In the genomic region with DNA sequence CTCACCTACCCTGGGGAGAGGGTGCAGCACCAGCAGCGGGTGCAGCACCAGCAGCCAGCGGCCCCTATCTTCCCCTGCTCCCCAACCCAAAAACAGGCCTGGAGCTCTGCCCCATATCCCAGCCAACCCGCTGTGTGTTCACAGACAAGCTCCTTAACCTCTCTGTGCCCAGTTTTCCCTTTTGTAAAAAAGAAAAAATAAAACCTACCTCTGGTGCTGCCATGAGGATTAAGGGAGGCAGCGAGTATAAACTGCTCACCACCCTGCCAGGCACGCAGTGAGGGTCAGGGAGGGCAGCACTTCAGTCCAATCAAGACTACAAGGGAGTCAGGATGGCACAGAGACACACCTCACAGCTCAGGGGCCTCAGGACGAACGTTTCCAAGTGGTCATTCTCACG, we compare ENCODE assay signal across 18 cellular contexts.
DNase-seq lines count a peak whose midpoint lies in the region; ATAC-seq, FAIRE-seq and TF ChIP-seq lines count a peak whose summit lies in the region.
"Had no signal": no experiment of that assay in that cellular context is flagged by ENCODE, and none has a peak within 500 bp of the region (broad histone marks: within the 10 kb centered on the region; RNA-seq: fewer than 3 reads in every experiment).

No MANE protein-coding gene starts in this region.

- no peak overlapping the region for H2BK5ac ChIP-seq in IMR-90 (ENCODE audit: low read depth, low read length, poor library complexity, severe bottlenecking)

- no peak overlapping the region for H3K9ac ChIP-seq in BLaER1 treated with 17β-estradiol and CSF1 and Interleukin-3, amounts not matched to agents 10 nM and 100 nM
- no peak overlapping the region for H3K9ac ChIP-seq in IMR-90 (ENCODE audit: low read depth, low read length)
- no peak overlapping the region for H3K9ac ChIP-seq in K562 (ENCODE audit: insufficient read depth in 1 of 2, low read depth in 2 of 2, low read length in 2 of 2)

- in situ Hi-C loops in IMR-90 (cut with MboI; ENCODE audit: low sequenced_read_pairs) (no loop called here), K562 (cut with MboI) (no loop called here)

- H3K4me3 ChIP-seq in BLaER1 treated with 17β-estradiol and CSF1 and Interleukin-3, amounts not matched to agents 10 nM and 100 nM = no peak overlapping the region
- H3K4me3 ChIP-seq in IMR-90 (ENCODE audit: insufficient read depth, low read depth, low read length) (no peak overlapping the region), K562 (no peak overlapping the region)
- H3K4me3 ChIP-seq: HAP-1 had no signal

- H4K8ac ChIP-seq in IMR-90 (ENCODE audit: low read depth in 2 of 2, low read length in 2 of 2) = no peak overlapping the region

- peaks cover 0 to 76% (median 52%) of the 10 kb centered on the region in 10 experiments; a peak in 16 of 20 replicates for H3K4me1 ChIP-seq in BLaER1 treated with 17β-estradiol and CSF1 and Interleukin-3, amounts not matched to agents 10 nM and 100 nM
- H3K4me1 ChIP-seq in IMR-90 (ENCODE audit: control insufficient read depth, insufficient read depth, low read length) = no peaks in the 10 kb centered on the region
- H3K4me1 ChIP-seq in K562 (replicated peaks in 1 of 2; ENCODE audit: control insufficient read depth in 2 of 2, insufficient read depth in 2 of 2, low read length in 2 of 2) = peaks cover 4 to 11% of the 10 kb centered on the region in 2 experiments; a peak in 2 of 5 replicates
- H3K4me1 ChIP-seq: HAP-1 had no signal

- no peak overlapping the region for H3K18ac ChIP-seq in IMR-90 (ENCODE audit: low read depth, low read length)

- no peak for TF ChIP-seq EP300 in K562 (IDR thresholded peaks at IDR 0.05; ENCODE audit: low read length)

- no peak for TF ChIP-seq RAD21 in IMR-90 (IDR thresholded peaks at IDR 0.05; ENCODE audit: low read length)
- no peak for TF ChIP-seq RAD21 in K562 (CRISPR knock-in tag; conservative IDR thresholded peaks at IDR 0.05 in 1 of 2, IDR thresholded peaks at IDR 0.05 in 1 of 2)

- no peak overlapping the region for H3K56ac ChIP-seq in IMR-90 (ENCODE audit: extremely low read depth, insufficient read depth, low read length)

- H2BK15ac ChIP-seq in IMR-90 (ENCODE audit: low read depth, low read length) = no peak overlapping the region

- H3K4ac ChIP-seq in IMR-90 (ENCODE audit: low read depth, low read length) = no peak overlapping the region

- no peak for ATAC-seq in IMR-90 (ENCODE audit: low read depth)
- ATAC-seq in K562 = no peak
- ATAC-seq in HG03520 (IDR thresholded peaks at IDR 0.05; ENCODE audit: unreplicated experiment) = no peak
- no peak for ATAC-seq in GM21717 (IDR thresholded peaks at IDR 0.05; ENCODE audit: unreplicated experiment)

- no peak overlapping the region for H4K91ac ChIP-seq in IMR-90 (ENCODE audit: insufficient read depth, low read depth, low read length)

- dilution Hi-C loops in IMR-90 (cut with HindIII; ENCODE audit: low sequenced_read_pairs, unreplicated experiment) = no loop called here

- H2BK20ac ChIP-seq in IMR-90 (ENCODE audit: low read depth, low read length) = no peak overlapping the region

- WGBS in IMR-90 (ENCODE audit: extremely low coverage in 2 of 2, insufficient read length in 1 of 2), 2 experiments = 21% methylated on average over 4 of the region's 8 CpGs; no CpG with 5 or more reads in 1 of the 2 experiments
- WGBS in K562 (ENCODE audit: insufficient coverage, low coverage, missing lambda C conversion rate) = 1% methylated on average over 8 of the region's 8 CpGs

- H3K36me3 ChIP-seq in BLaER1 treated with 17β-estradiol and CSF1 and Interleukin-3, amounts not matched to agents 10 nM and 100 nM = no peaks in the 10 kb centered on the region
- no peaks in the 10 kb centered on the region for H3K36me3 ChIP-seq in IMR-90 (ENCODE audit: control insufficient read depth, insufficient read depth, low read length)
- H3K36me3 ChIP-seq in K562 (ENCODE audit: control insufficient read depth, insufficient read depth, low read length) = no peaks in the 10 kb centered on the region
- H3K36me3 ChIP-seq: HAP-1 had no signal

- POLR2A ChIA-PET in IMR-90 (lab: Charles Lee; ENCODE audit: unreplicated experiment) = no interaction called here
- POLR2A ChIA-PET in K562 (lab: Yijun Ruan, JAX) = interaction anchor here (0.6 to 2.0 kb wide), 3 partner anchors 13 to 183 kb away, joined by 3 to 7 read pairs (median 3); no protein-coding TSS in a partner anchor

- no peaks in the 10 kb centered on the region for H3K79me2 ChIP-seq in K562 (ENCODE audit: control insufficient read depth, insufficient read depth, low read length)

- H3K23ac ChIP-seq in IMR-90 (ENCODE audit: low read depth, low read length) = no peak overlapping the region

- DNase-seq in IMR-90 = no peak
- no peak for DNase-seq in K562 (ENCODE audit: extremely low read depth in 1 of 4, low spot score in 3 of 4)
- no peak for DNase-seq in urothelium cell line (ENCODE audit: low spot score)
- DNase-seq in DMS79 treated with DMSO at 0.1 percent for 48 hours (lab: John Stamatoyannopoulos, UW) = no peak
- DNase-seq: CD4-positive, alpha-beta T cell; CD8-positive, alpha-beta memory T cell; DMS 273 treated with DMSO at 0.1 percent for 48 hours; DMS79; GF-D8; GOT3 had no signal

- BruUV-seq in IMR-90 (replicated peaks; lab: Mats Ljungman, UMichigan) = no TSS peak
- no TSS peak for BruUV-seq in K562 (replicated peaks; lab: Mats Ljungman, UMichigan)

- H4K5ac ChIP-seq in IMR-90 (ENCODE audit: low read depth, low read length) = no peak overlapping the region

- no peak overlapping the region for H3K14ac ChIP-seq in IMR-90 (replicated peaks; ENCODE audit: low read depth, low read length)

- H3K9me3 ChIP-seq in BLaER1 treated with 17β-estradiol and CSF1 and Interleukin-3, amounts not matched to agents 10 nM and 100 nM (replicated peaks in 1 of 11) = no peaks in the 10 kb centered on the region
- H3K9me3 ChIP-seq in IMR-90 (ENCODE audit: control insufficient read depth, insufficient read depth, low read length) = no peaks in the 10 kb centered on the region
- H3K9me3 ChIP-seq in K562 (replicated peaks; ENCODE audit: control insufficient read depth, insufficient read depth, low read depth, low read length) = no peaks in the 10 kb centered on the region
- H3K9me3 ChIP-seq: HAP-1 had no signal

- H3K79me1 ChIP-seq in IMR-90 (ENCODE audit: low read depth in 1 of 2, low read length in 2 of 2) = no peaks in the 10 kb centered on the region

- H3K4me2 ChIP-seq in BLaER1 treated with 17β-estradiol and CSF1 and Interleukin-3, amounts not matched to agents 10 nM and 100 nM = peak overlapping the region in 7 of 11 experiments; percentile 3 to 36 (median 21); a peak in 8 of 22 replicates
- H3K4me2 ChIP-seq in IMR-90 (ENCODE audit: low read depth, low read length) = no peak overlapping the region
- no peak overlapping the region for H3K4me2 ChIP-seq in K562 (ENCODE audit: insufficient read depth, low read length)

- H3K9me1 ChIP-seq in IMR-90 (ENCODE audit: insufficient read depth, low read length) (no peaks in the 10 kb centered on the region), K562 (ENCODE audit: control insufficient read depth, insufficient read depth, low read length) (no peaks in the 10 kb centered on the region)

- CTCF ChIA-PET in IMR-90 (lab: Yijun Ruan, JAX) (no interaction called here), K562 (lab: Yijun Ruan, JAX; ENCODE audit: low intra/inter-chr PET ratio) (no interaction called here)

- intact Hi-C loops in IMR-90 (cut with micrococcal nuclease) = no loop called here
- intact Hi-C loops in K562 (cut with micrococcal nuclease) = no loop called here

- TF ChIP-seq CTCF in IMR-90 (conservative IDR thresholded peaks at IDR 0.05; ENCODE audit: low read depth, low read length) (no peak), K562 (IDR thresholded peaks at IDR 0.05 in 2 of 3, conservative IDR thresholded peaks at IDR 0.05 in 1 of 3; ENCODE audit: insufficient read depth in 2 of 3, low read depth in 1 of 3, low read length in 3 of 3) (no peak)

- no peak overlapping the region for H2AK5ac ChIP-seq in IMR-90 (ENCODE audit: low read depth, low read length)

- H4K20me1 ChIP-seq in BLaER1 treated with 17β-estradiol and CSF1 and Interleukin-3, amounts not matched to agents 10 nM and 100 nM = no peaks in the 10 kb centered on the region
- H4K20me1 ChIP-seq in IMR-90 (ENCODE audit: insufficient read depth, low read length) = no peaks in the 10 kb centered on the region
- peaks cover 28% of the 10 kb centered on the region for H4K20me1 ChIP-seq in K562 (replicated peaks; ENCODE audit: control insufficient read depth, insufficient read depth, low read length)

- FAIRE-seq in K562 (lab: Jason Lieb, UNC) = no peak
- FAIRE-seq in urothelium cell line (lab: Jason Lieb, UNC) = peak; percentile 37
- FAIRE-seq: D721Med, GM12891, GM18507, H54 had no signal

- no peaks in the 10 kb centered on the region for H3K27me3 ChIP-seq in BLaER1 treated with 17β-estradiol and CSF1 and Interleukin-3, amounts not matched to agents 10 nM and 100 nM
- H3K27me3 ChIP-seq in IMR-90 (ENCODE audit: control insufficient read depth, insufficient read depth, low read length) (peaks cover 21% of the 10 kb centered on the region), K562 (ENCODE audit: control insufficient read depth in 2 of 2, insufficient read depth in 2 of 2, low read length in 2 of 2) (peaks cover 57 to 98% of the 10 kb centered on the region in 2 experiments)

- H2BK120ac ChIP-seq in IMR-90 (ENCODE audit: low read depth, low read length) = no peak overlapping the region

- no peak overlapping the region for H2AK9ac ChIP-seq in IMR-90 (replicated peaks; ENCODE audit: low read depth, low read length, poor library complexity)

- no peak for TF ChIP-seq POLR2A in IMR-90 (IDR thresholded peaks at IDR 0.05; ENCODE audit: low read depth, low read length)
- no peak for TF ChIP-seq POLR2A in K562 (conservative IDR thresholded peaks at IDR 0.05)

- peak overlapping the region; percentile 21 for H2AFZ ChIP-seq in IMR-90 (replicated peaks; ENCODE audit: low read length, poor library complexity)
- H2AFZ ChIP-seq in K562 (ENCODE audit: low read depth, low read length) = no peak overlapping the region

- no peak overlapping the region for H3K27ac ChIP-seq in BLaER1 treated with 17β-estradiol and CSF1 and Interleukin-3, amounts not matched to agents 10 nM and 100 nM
- H3K27ac ChIP-seq in IMR-90 (ENCODE audit: insufficient read depth, low read length) = no peak overlapping the region
- H3K27ac ChIP-seq in K562 (ENCODE audit: extremely low read depth, low read depth, low read length) = no peak overlapping the region

TF ChIP-seq in IMR-90, 13 proteins besides CTCF, POLR2A, EP300 and RAD21 (continues in another document):
- TF ChIP-seq BHLHE40 (IDR thresholded peaks at IDR 0.05; ENCODE audit: low read depth, low read length) = no peak
- TF ChIP-seq SMC3 (IDR thresholded peaks at IDR 0.05; ENCODE audit: low read depth, low read length) = no peak
- no peak for TF ChIP-seq CEBPB (IDR thresholded peaks at IDR 0.05; ENCODE audit: low read depth, low read length)
- TF ChIP-seq FOS (IDR thresholded peaks at IDR 0.05; ENCODE audit: low read depth, low read length) = no peak

Comparison
In these comparisons a context has a peak if more than half of its experiments do, and no peak if none do; other contexts are left out.
1. H3K4me2 ChIP-seq: peak in BLaER1 treated with 17β-estradiol and CSF1 and Interleukin-3, amounts not matched to agents 10 nM and 100 nM (7 of 11); none in IMR-90 (single experiment) and K562 (single experiment).